In genomic region chr1:17943506-17943905, GRCh38 we compare ENCODE assay signal across 24 cellular contexts.
"Had no signal": no experiment of that assay in that cellular context is flagged by ENCODE, and none has a peak within 500 bp of the region (broad histone marks: within the 10 kb centered on the region; RNA-seq: fewer than 3 reads in every experiment).

No MANE protein-coding gene starts in this region.

- H3K36me3 Mint-ChIP-seq: stimulated activated effector memory CD8-positive, alpha-beta T cell treated with anti-CD3 and anti-CD28 coated beads, Interleukin-12 subunit alpha, Interleukin-12 subunit beta, amount 100 ng/mL, for 72 hours; stimulated activated memory B cell treated with anti-CD40 and anti-IgM and Interleukin-4, amounts not matched to agents 10 μg/mL and 1 μg/mL and 100 μg/mL, for 72 hours; stimulated activated naive B cell treated with anti-CD40 and anti-IgM and Interleukin-4, amounts not matched to agents 10 μg/mL and 1 μg/mL and 100 μg/mL, for 72 hours; type B pancreatic cell had no signal

- H3K4me3 Mint-ChIP-seq: stimulated activated effector memory CD8-positive, alpha-beta T cell treated with anti-CD3 and anti-CD28 coated beads, Interleukin-12 subunit alpha, Interleukin-12 subunit beta, amount 100 ng/mL, for 72 hours; stimulated activated memory B cell treated with anti-CD40 and anti-IgM and Interleukin-4, amounts not matched to agents 10 μg/mL and 1 μg/mL and 100 μg/mL, for 72 hours; stimulated activated naive B cell treated with anti-CD40 and anti-IgM and Interleukin-4, amounts not matched to agents 10 μg/mL and 1 μg/mL and 100 μg/mL, for 72 hours; stimulated activated naive CD8-positive, alpha-beta T cell treated with anti-CD3 and anti-CD28 coated beads, Interleukin-15, amount 100 ng/mL, for 72 hours; stimulated activated naive CD8-positive, alpha-beta T cell treated with anti-CD3 and anti-CD28 coated beads, Interleukin-15, Interleukin-2, amounts not matched to agents 100 ng/mL and 50 ng/mL, for 24 hours; type B pancreatic cell had no signal

- ATAC-seq: stimulated activated effector memory CD8-positive, alpha-beta T cell treated with anti-CD3 and anti-CD28 coated beads, Interleukin-12 subunit alpha, Interleukin-12 subunit beta, amount 100 ng/mL, for 72 hours; stimulated activated memory B cell treated with anti-CD40 and anti-IgM and Interleukin-4, amounts not matched to agents 10 μg/mL and 1 μg/mL and 100 μg/mL, for 72 hours; stimulated activated naive B cell treated with anti-CD40 and anti-IgM and Interleukin-4, amounts not matched to agents 10 μg/mL and 1 μg/mL and 100 μg/mL, for 72 hours; stimulated activated naive CD8-positive, alpha-beta T cell treated with anti-CD3 and anti-CD28 coated beads, Interleukin-15, amount 100 ng/mL, for 72 hours; stimulated activated naive CD8-positive, alpha-beta T cell treated with anti-CD3 and anti-CD28 coated beads, Interleukin-15, Interleukin-2, amounts not matched to agents 100 U/mL and 50 U/mL, for 24 hours; upper lobe of right lung had no signal

- DNase-seq: stimulated activated CD4-positive, alpha-beta T cell treated with anti-CD3 and anti-CD28 coated beads, Interleukin-2, amount 100 ng/mL, for 48 hours; stimulated activated CD4-positive, alpha-beta T cell treated with anti-CD3 and anti-CD28 coated beads, Interleukin-4, amount 100 ng/mL, for 1 hour; stimulated activated CD4-positive, alpha-beta T cell treated with anti-CD3 and anti-CD28 coated beads, Interleukin-4, amount 100 ng/mL, for 24 hours; stimulated activated CD4-positive, alpha-beta T cell treated with anti-CD3 and anti-CD28 coated beads, Interleukin-4, amount 100 ng/mL, for 4 hours; stimulated activated CD8-positive, alpha-beta memory T cell treated with anti-CD3 and anti-CD28 coated beads, Interleukin-4, amount 100 ng/mL, for 48 hours; stimulated activated naive B cell treated with anti-CD40 and anti-IgM and Interleukin-4, amounts not matched to agents 10 μg/mL and 1 μg/mL and 100 μg/mL, for 72 hours; stimulated activated naive CD4-positive, alpha-beta T cell; stimulated activated naive CD4-positive, alpha-beta T cell treated with Interleukin-2 at 50 U/mL for 16 hours; stimulated activated naive CD8-positive, alpha-beta T cell treated with anti-CD3 and anti-CD28 coated beads, Interleukin-15, amount 100 ng/mL, for 72 hours; stimulated activated naive CD8-positive, alpha-beta T cell treated with anti-CD3 and anti-CD28 coated beads, Interleukin-15, Interleukin-2, amounts not matched to agents 100 U/mL and 50 U/mL, for 24 hours; stomach; substantia nigra; testis; thyroid gland; tibial artery; transverse colon; trophoblast cell; upper lobe of left lung; upper lobe of right lung; uterus had no signal

- H3K9me3 Mint-ChIP-seq: stimulated activated effector memory CD8-positive, alpha-beta T cell treated with anti-CD3 and anti-CD28 coated beads, Interleukin-12 subunit alpha, Interleukin-12 subunit beta, amount 100 ng/mL, for 72 hours; stimulated activated naive CD8-positive, alpha-beta T cell treated with anti-CD3 and anti-CD28 coated beads, Interleukin-15, amount 100 ng/mL, for 72 hours; stimulated activated naive CD8-positive, alpha-beta T cell treated with anti-CD3 and anti-CD28 coated beads, Interleukin-15, Interleukin-2, amounts not matched to agents 100 ng/mL and 50 ng/mL, for 24 hours; type B pancreatic cell had no signal

- H3K27ac Mint-ChIP-seq: stimulated activated effector memory CD8-positive, alpha-beta T cell treated with anti-CD3 and anti-CD28 coated beads, Interleukin-12 subunit alpha, Interleukin-12 subunit beta, amount 100 ng/mL, for 72 hours; stimulated activated memory B cell treated with anti-CD40 and anti-IgM and Interleukin-4, amounts not matched to agents 10 μg/mL and 1 μg/mL and 100 μg/mL, for 72 hours; stimulated activated naive B cell treated with anti-CD40 and anti-IgM and Interleukin-4, amounts not matched to agents 10 μg/mL and 1 μg/mL and 100 μg/mL, for 72 hours; stimulated activated naive CD8-positive, alpha-beta T cell treated with anti-CD3 and anti-CD28 coated beads, Interleukin-15, amount 100 ng/mL, for 72 hours; stimulated activated naive CD8-positive, alpha-beta T cell treated with anti-CD3 and anti-CD28 coated beads, Interleukin-15, Interleukin-2, amounts not matched to agents 100 ng/mL and 50 ng/mL, for 24 hours; type B pancreatic cell had no signal

- H3K4me1 Mint-ChIP-seq: stimulated activated effector memory CD8-positive, alpha-beta T cell treated with anti-CD3 and anti-CD28 coated beads, Interleukin-12 subunit alpha, Interleukin-12 subunit beta, amount 100 ng/mL, for 72 hours; stimulated activated memory B cell treated with anti-CD40 and anti-IgM and Interleukin-4, amounts not matched to agents 10 μg/mL and 1 μg/mL and 100 μg/mL, for 72 hours; stimulated activated naive CD8-positive, alpha-beta T cell treated with anti-CD3 and anti-CD28 coated beads, Interleukin-15, amount 100 ng/mL, for 72 hours had no signal
